11 cellular contexts compared by ENCODE assay signal in genomic region chr4:38985363-38986065, GRCh38. TPM values are rescaled to one million over a fixed set of nuclear protein-coding genes. Genes with fewer than 3 reads are reported as not detected.
A peak's percentile ranks its signal among the peaks of the same experiment; 100 is the strongest.
DNase-seq lines count a peak whose midpoint lies in the region; ATAC-seq, FAIRE-seq and TF ChIP-seq lines count a peak whose summit lies in the region.
"Had no signal": no experiment of that assay in that cellular context is flagged by ENCODE, and none has a peak within 500 bp of the region (broad histone marks: within the 10 kb centered on the region; RNA-seq: fewer than 3 reads in every experiment).

No MANE protein-coding gene starts in this region.

- H3K36me3 ChIP-seq in mucosa of descending colon (ENCODE audit: low read depth), result no peaks in the 10 kb centered on the region
- H3K36me3 ChIP-seq: HAP-1 had no signal

- POLR2A ChIA-PET in activated CD4-positive, alpha-beta memory T cell treated with anti-CD3 and anti-CD28 coated beads for 36 hours (lab: Charles Lee), result interaction anchor here (1.0 to 5.0 kb wide), 12 partner anchors 28 to 853 kb away, joined by 3 to 44 read pairs (median 4); partner anchors contain the start of gene TMEM156

- CTCF ChIA-PET in activated CD4-positive, alpha-beta memory T cell treated with anti-CD3 and anti-CD28 coated beads for 36 hours (lab: Charles Lee), result interaction anchor here (0.7 to 3.6 kb wide), 6 partner anchors 28 to 83 kb away, joined by 3 to 13 read pairs (median 6); no protein-coding TSS in a partner anchor

- no peaks in the 10 kb centered on the region for H3K9me3 ChIP-seq in mucosa of descending colon
- H3K9me3 ChIP-seq: HAP-1 had no signal

- H3K9me3 Mint-ChIP-seq in CD14-positive monocyte, result peaks cover 0 to 4% (median 0%) of the 10 kb centered on the region in 7 donors
- no peaks in the 10 kb centered on the region for H3K9me3 Mint-ChIP-seq in activated CD4-positive, alpha-beta memory T cell treated with anti-CD3 and anti-CD28 coated beads for 36 hours
- H3K9me3 Mint-ChIP-seq: nephron had no signal

- ATAC-seq in mucosa of descending colon (peak; percentile 52), GM18502 (IDR thresholded peaks at IDR 0.05; ENCODE audit: poor library complexity, unreplicated experiment) (no peak), GM21786 (IDR thresholded peaks at IDR 0.05; ENCODE audit: unreplicated experiment) (no peak), GM19351 (IDR thresholded peaks at IDR 0.05; ENCODE audit: unreplicated experiment) (no peak)

- H3K4me1 ChIP-seq in mucosa of descending colon (ENCODE audit: low read depth), result no peaks in the 10 kb centered on the region

- H3K4me3 ChIP-seq in mucosa of descending colon, result no peak overlapping the region
- H3K4me3 ChIP-seq: HAP-1 had no signal

- intact Hi-C loops in CD14-positive monocyte (cut with micrococcal nuclease) (loop anchor here in 1 of 2 donors (10.0 kb wide), 1 partner anchor 59 kb away; no protein-coding TSS in a partner anchor), mucosa of descending colon (cut with DNase I, micrococcal nuclease) (no loop called here)
- intact Hi-C loops in activated CD4-positive, alpha-beta memory T cell treated with anti-CD3 and anti-CD28 coated beads for 36 hours (cut with micrococcal nuclease), result loop anchor here (1.0 to 10.0 kb wide), 3 partner anchors 46 to 369 kb away; partner anchors contain the start of gene TLR1

- no peak for TF ChIP-seq CTCF in CD14-positive monocyte (IDR thresholded peaks at IDR 0.05)
- no peak for TF ChIP-seq CTCF in mucosa of descending colon (IDR thresholded peaks at IDR 0.05)

- peaks cover 27% of the 10 kb centered on the region for H3K4me1 Mint-ChIP-seq in CD14-positive monocyte
- H3K4me1 Mint-ChIP-seq in activated CD4-positive, alpha-beta memory T cell treated with anti-CD3 and anti-CD28 coated beads for 36 hours (ENCODE audit: low read depth), result peaks cover 76% of the 10 kb centered on the region

- peak; percentile 79 for FAIRE-seq in GM19239 (lab: Jason Lieb, UNC)
- FAIRE-seq: kidney had no signal

- H3K27ac Mint-ChIP-seq in CD14-positive monocyte, result peak overlapping the region in 1 of 7 donors; percentile 12
- H3K27ac Mint-ChIP-seq in activated CD4-positive, alpha-beta memory T cell treated with anti-CD3 and anti-CD28 coated beads for 36 hours, result peak overlapping the region; percentile 93

- no peaks in the 10 kb centered on the region for H3K27me3 Mint-ChIP-seq in CD14-positive monocyte (ENCODE audit: low read depth in 3 of 3)
- H3K27me3 Mint-ChIP-seq in activated CD4-positive, alpha-beta memory T cell treated with anti-CD3 and anti-CD28 coated beads for 36 hours, result no peaks in the 10 kb centered on the region

- peak overlapping the region; percentile 39 to 67 for H3K4me3 Mint-ChIP-seq in CD14-positive monocyte
- peak overlapping the region; percentile 53 for H3K4me3 Mint-ChIP-seq in activated CD4-positive, alpha-beta memory T cell treated with anti-CD3 and anti-CD28 coated beads for 36 hours
- H3K4me3 Mint-ChIP-seq: nephron had no signal

- DNase-seq in CD14-positive monocyte (ENCODE audit: low spot score) (no peak), GM19239 (ENCODE audit: insufficient read length, low spot score) (no peak), mucosa of descending colon (no peak), dedifferentiated amniotic fluid mesenchymal stem cell (ENCODE audit: extremely low spot score) (no peak)
- no peak for DNase-seq in activated CD4-positive, alpha-beta memory T cell treated with anti-CD3 and anti-CD28 coated beads for 36 hours
- DNase-seq: kidney had no signal

- H3K36me3 Mint-ChIP-seq in CD14-positive monocyte, result peaks cover 0 to 3% of the 10 kb centered on the region in 2 donors
- peaks cover 51% of the 10 kb centered on the region for H3K36me3 Mint-ChIP-seq in activated CD4-positive, alpha-beta memory T cell treated with anti-CD3 and anti-CD28 coated beads for 36 hours

RNA-seq across cellular contexts. Expression of gene TMEM156, which starts 46.7 kb away (rescaled TPM):
- 1 to 10 TPM in 1 of 2 donors, under 1 TPM in 1; 0.31 to 1.1 TPM for polyA plus RNA-seq in CD14-positive monocyte
- 10 to 100 TPM; 28.0 to 28.4 TPM for total RNA-seq in activated CD4-positive, alpha-beta memory T cell treated with anti-CD3 and anti-CD28 coated beads for 36 hours
- 1 to 10 TPM in 1 of 3 donors, under 1 TPM in 2; 0.44 to 1.3 (median 0.94) TPM for total RNA-seq in mucosa of descending colon

Comparison
In these comparisons a context has a peak if more than half of its experiments do, and no peak if none do; other contexts are left out.
1. RNA of gene TMEM156, which starts 46.7 kb away (total RNA-seq): 28.0 to 28.4 TPM in activated CD4-positive, alpha-beta memory T cell treated with anti-CD3 and anti-CD28 coated beads for 36 hours; 0.44 to 1.3 TPM in mucosa of descending colon; every median in the first group is over 10 times any median in the second.